ENCODE assay signal across 21 cellular contexts in the genomic region with DNA sequence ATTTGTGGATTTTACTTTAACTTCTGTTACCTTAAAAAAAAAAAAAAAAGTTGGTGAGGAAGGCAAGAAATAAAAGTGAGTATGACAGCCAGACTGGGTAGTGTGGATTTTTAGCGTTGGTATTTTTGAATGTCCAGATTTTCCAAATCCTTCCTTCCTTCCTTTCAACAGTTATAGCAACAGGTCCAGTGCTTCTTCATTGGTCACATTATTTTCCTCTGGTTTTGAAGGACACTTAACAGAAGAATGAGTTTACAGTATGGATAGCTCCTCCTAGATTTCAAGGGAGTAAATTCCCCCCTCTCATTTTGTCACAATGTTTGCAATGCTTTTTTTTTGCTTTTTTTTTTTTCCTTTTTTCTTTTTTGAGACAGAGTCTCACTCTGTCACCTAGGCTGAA. TPM values are rescaled to one million over a fixed set of nuclear protein-coding genes. Genes with fewer than 3 reads are reported as not detected.
DNase-seq lines count a peak whose midpoint lies in the region; ATAC-seq, FAIRE-seq and TF ChIP-seq lines count a peak whose summit lies in the region.
"Had no signal": no experiment of that assay in that cellular context is flagged by ENCODE, and none has a peak within 500 bp of the region (broad histone marks: within the 10 kb centered on the region; RNA-seq: fewer than 3 reads in every experiment).

No MANE protein-coding gene starts in this region.

- intact Hi-C loops in mammary epithelial cell (cut with micrococcal nuclease) (no loop called here), MCF 10A (cut with micrococcal nuclease) (no loop called here), GM12878 (cut with micrococcal nuclease; ENCODE audit: unreplicated experiment) (no loop called here), left lung (cut with DNase I) (no loop called here), thyroid gland (cut with DNase I) (no loop called here), heart left ventricle (cut with DNase I) (no loop called here)

- no peak overlapping the region for H3K4me3 Mint-ChIP-seq in MCF 10A (ENCODE audit: unreplicated experiment)
- H3K4me3 Mint-ChIP-seq: activated CD4-positive, alpha-beta memory T cell treated with anti-CD3 and anti-CD28 coated beads, Interleukin-2, amount 10 ng/mL, durations not matched to agents 7 days and 5 days; B cell; WTC11 had no signal

- no peak for FAIRE-seq in GM12878 (lab: Jason Lieb, UNC)
- FAIRE-seq: A204.1 had no signal

- H3K4me1 ChIP-seq in mammary epithelial cell (ENCODE audit: insufficient read depth, low read length) (peaks cover 40% of the 10 kb centered on the region), GM12878 (ENCODE audit: control insufficient read depth, insufficient read depth, low read length) (peaks cover 11% of the 10 kb centered on the region), left lung (peaks cover 27 to 39% of the 10 kb centered on the region in 2 donors), thyroid gland (peaks cover 53 to 60% of the 10 kb centered on the region in 2 donors), heart left ventricle (peaks cover 0 to 44% (median 24%) of the 10 kb centered on the region in 12 donors)

- POLR2A ChIA-PET in MCF 10A (lab: Yijun Ruan, JAX): interaction anchor here (0.6 to 19.2 kb wide), 5 partner anchors 11 to 867 kb away, joined by 3 to 486 read pairs (median 5); no protein-coding TSS in a partner anchor
- POLR2A ChIA-PET in GM12878 (lab: Charles Lee): interaction anchor here (0.7 to 11.3 kb wide), 2 partner anchors 12 to 73 kb away, joined by 3 to 170 read pairs; no protein-coding TSS in a partner anchor

- no peak for TF ChIP-seq CTCF in mammary epithelial cell (conservative IDR thresholded peaks at IDR 0.05 in 1 of 2, IDR thresholded peaks at IDR 0.05 in 1 of 2; ENCODE audit: extremely low read depth in 1 of 2, insufficient read depth in 1 of 2, low read depth in 1 of 2, low read length in 2 of 2)
- TF ChIP-seq CTCF in MCF 10A (IDR thresholded peaks at IDR 0.05; ENCODE audit: unreplicated experiment): no peak
- no peak for TF ChIP-seq CTCF in GM12878 (IDR thresholded peaks at IDR 0.05 in 2 of 3, conservative IDR thresholded peaks at IDR 0.05 in 1 of 3; ENCODE audit: control insufficient read depth in 2 of 3, extremely low read depth in 1 of 3, insufficient read depth in 1 of 3, low read depth in 3 of 3, low read length in 3 of 3)
- no peak for TF ChIP-seq CTCF in left lung (IDR thresholded peaks at IDR 0.05)
- TF ChIP-seq CTCF in thyroid gland (IDR thresholded peaks at IDR 0.05): no peak
- no peak for TF ChIP-seq CTCF in heart left ventricle (IDR thresholded peaks at IDR 0.05)

- H3K79me2 ChIP-seq in mammary epithelial cell (ENCODE audit: insufficient read depth, low read length) (peaks cover 100% of the 10 kb centered on the region), GM12878 (ENCODE audit: control insufficient read depth, insufficient read depth, low read length) (peaks cover 43% of the 10 kb centered on the region)

- no peaks in the 10 kb centered on the region for H4K20me1 ChIP-seq in mammary epithelial cell (ENCODE audit: insufficient read depth, low read length)
- H4K20me1 ChIP-seq in GM12878 (ENCODE audit: control insufficient read depth, insufficient read depth): no peaks in the 10 kb centered on the region

- ATAC-seq in GM12878: no peak
- ATAC-seq in left lung: peak; percentile 78
- ATAC-seq in heart left ventricle: no peak
- ATAC-seq: left colon, mucosa of descending colon, WTC11 had no signal

- no peak overlapping the region for H3K27ac Mint-ChIP-seq in MCF 10A (ENCODE audit: low read depth, unreplicated experiment)

- H2AFZ ChIP-seq in mammary epithelial cell (ENCODE audit: low read depth, low read length) (no peak overlapping the region), GM12878 (ENCODE audit: control insufficient read depth, low read depth, low read length) (no peak overlapping the region)

- H3K27me3 ChIP-seq in mammary epithelial cell (ENCODE audit: insufficient read depth, low read length) (no peaks in the 10 kb centered on the region), GM12878 (replicated peaks in 1 of 2; ENCODE audit: control insufficient read depth in 2 of 2, insufficient read depth in 2 of 2, low read length in 1 of 2) (no peaks in the 10 kb centered on the region), left lung (no peaks in the 10 kb centered on the region), thyroid gland (no peaks in the 10 kb centered on the region), heart left ventricle (no peaks in the 10 kb centered on the region)
- H3K27me3 ChIP-seq: neutrophil had no signal

- in situ Hi-C loops in mammary epithelial cell (cut with MboI; ENCODE audit: low sequenced_read_pairs in 2 of 2): no loop called here
- in situ Hi-C loops in GM12878 (cut with MboI): no loop called here

- H3K27me3 Mint-ChIP-seq in MCF 10A (ENCODE audit: insufficient read depth, unreplicated experiment): no peaks in the 10 kb centered on the region
- H3K27me3 Mint-ChIP-seq: activated CD4-positive, alpha-beta memory T cell treated with anti-CD3 and anti-CD28 coated beads, Interleukin-2, amount 10 ng/mL, durations not matched to agents 7 days and 5 days; B cell had no signal

- DNase-seq in mammary epithelial cell (no peak), MCF 10A (ENCODE audit: unreplicated experiment) (no peak), GM12878 (ENCODE audit: low read depth, low spot score) (no peak), left lung (no peak), thyroid gland (no peak), SKM-1 (lab: John Stamatoyannopoulos, UW; ENCODE audit: unreplicated experiment) (no peak), heart left ventricle (no peak), NCI-H526 treated with DMSO at 0.1 percent for 48 hours (lab: John Stamatoyannopoulos, UW) (no peak)
- DNase-seq: activated CD4-positive, alpha-beta memory T cell treated with anti-CD3 and anti-CD28 coated beads, Interleukin-2, amount 10 ng/mL, durations not matched to agents 7 days and 5 days; activated naive CD4-positive, alpha-beta T cell; amniotic stem cell; H7; left colon; mucosa of descending colon; NCI-H1436 treated with DMSO at 0.1 percent for 48 hours; NCI-H82; stimulated activated CD8-positive, alpha-beta memory T cell treated with anti-CD3 and anti-CD28 coated beads, Interleukin-4, amount 100 ng/mL, for 48 hours had no signal

- no peaks in the 10 kb centered on the region for H3K9me3 Mint-ChIP-seq in MCF 10A (ENCODE audit: unreplicated experiment)

- TF ChIP-seq RAD21 in GM12878 (IDR thresholded peaks at IDR 0.05; ENCODE audit: insufficient read depth, low read depth, low read length): no peak

- H3K9me3 ChIP-seq in mammary epithelial cell (replicated peaks; ENCODE audit: insufficient read depth, low read length) (no peaks in the 10 kb centered on the region), GM12878 (replicated peaks; ENCODE audit: control insufficient read depth, insufficient read depth, low read length) (no peaks in the 10 kb centered on the region; the same call in 2 of the 3 replicates), left lung (no peaks in the 10 kb centered on the region), thyroid gland (no peaks in the 10 kb centered on the region), heart left ventricle (no peaks in the 10 kb centered on the region)
- H3K9me3 ChIP-seq: mucosa of descending colon, neutrophil had no signal

- H3K4me3 ChIP-seq in mammary epithelial cell (replicated peaks in 1 of 3; ENCODE audit: insufficient read depth in 1 of 3, low read depth in 2 of 3, low read length in 3 of 3) (no peak overlapping the region), GM12878 (no peak overlapping the region), left lung (no peak overlapping the region), thyroid gland (replicated peaks in 1 of 3) (no peak overlapping the region), heart left ventricle (no peak overlapping the region)
- H3K4me3 ChIP-seq: mucosa of descending colon had no signal

- no peak for TF ChIP-seq EP300 in GM12878 (IDR thresholded peaks at IDR 0.05; ENCODE audit: borderline replicate concordance in 1 of 2, control insufficient read depth in 1 of 2, low read depth in 2 of 2, low read length in 2 of 2)

- TF ChIP-seq POLR2A in GM12878 (IDR thresholded peaks at IDR 0.05; ENCODE audit: low read depth, low read length): no peak
- no peak for TF ChIP-seq POLR2A in thyroid gland (IDR thresholded peaks at IDR 0.05)
- no peak for TF ChIP-seq POLR2A in heart left ventricle (IDR thresholded peaks at IDR 0.05)

- H3K4me2 ChIP-seq in mammary epithelial cell (ENCODE audit: insufficient read depth, low read depth, low read length) (peak overlapping the region; percentile 34), GM12878 (ENCODE audit: control insufficient read depth, insufficient read depth) (peak overlapping the region; percentile 36; the same call in 1 of the 2 replicates)

- 0% methylated on average over 1 of the region's 1 CpG for WGBS in mammary epithelial cell (ENCODE audit: low coverage, missing lambda C conversion rate)
- 91% methylated on average over 1 of the region's 1 CpG for WGBS in GM12878 (ENCODE audit: insufficient coverage, insufficient replicate concordance, low lambda C conversion rate, missing lambda C conversion rate)
- 22 to 25% methylated on average over 1 of the region's 1 CpG for WGBS in thyroid gland, 2 donors
- 44 to 63% (median 52%) methylated on average over 1 of the region's 1 CpG for WGBS in heart left ventricle, 4 donors

- H3K4me1 Mint-ChIP-seq in MCF 10A (ENCODE audit: insufficient read depth, unreplicated experiment): peaks cover 44% of the 10 kb centered on the region

- peaks cover 19% of the 10 kb centered on the region for H3K36me3 Mint-ChIP-seq in MCF 10A (ENCODE audit: insufficient read depth, unreplicated experiment)

- H3K27ac ChIP-seq in mammary epithelial cell (ENCODE audit: insufficient read depth, low read depth, low read length) (peak overlapping the region; percentile 24), GM12878 (ENCODE audit: control insufficient read depth, insufficient read depth) (no peak overlapping the region), left lung (peak overlapping the region; percentile 39 to 49), thyroid gland (peak overlapping the region; percentile 2 to 62 (median 19)), heart left ventricle (peak overlapping the region in 2 of 12 donors; percentile 10 to 48)
- H3K27ac ChIP-seq: neutrophil had no signal

- SMC1A ChIA-PET in GM12878 (lab: Charles Lee; ENCODE audit: uncharacterized antibody, unreplicated experiment): interaction anchor here (0.7 to 9.5 kb wide), 7 partner anchors 8 to 177 kb away, joined by 3 to 189 read pairs (median 3); no protein-coding TSS in a partner anchor

- no TSS peak for BruUV-seq in mammary epithelial cell (replicated peaks; lab: Mats Ljungman, UMichigan)
- no TSS peak for BruUV-seq in MCF 10A (replicated peaks; lab: Mats Ljungman, UMichigan)
- no TSS peak for BruUV-seq in GM12878 (replicated peaks; lab: Mats Ljungman, UMichigan)

- RAD21 ChIA-PET in GM12878 (lab: Charles Lee; ENCODE audit: unreplicated experiment): interaction anchor here (1.0 to 9.7 kb wide), 4 partner anchors 9 to 30 kb away, joined by 3 to 169 read pairs (median 4); no protein-coding TSS in a partner anchor

- no peaks in the 10 kb centered on the region for H3K36me3 ChIP-seq in mammary epithelial cell (ENCODE audit: insufficient read depth, low read length)
- no peaks in the 10 kb centered on the region for H3K36me3 ChIP-seq in GM12878 (ENCODE audit: control insufficient read depth in 2 of 2, insufficient read depth in 2 of 2, low read length in 1 of 2)
- no peaks in the 10 kb centered on the region for H3K36me3 ChIP-seq in left lung
- no peaks in the 10 kb centered on the region for H3K36me3 ChIP-seq in thyroid gland
- no peaks in the 10 kb centered on the region for H3K36me3 ChIP-seq in heart left ventricle
- H3K36me3 ChIP-seq: neutrophil had no signal

- H3K9ac ChIP-seq in mammary epithelial cell (ENCODE audit: insufficient read depth, low read length): peak overlapping the region; percentile 15
- H3K9ac ChIP-seq in GM12878 (ENCODE audit: control insufficient read depth, insufficient read depth, low read length): no peak overlapping the region

- CTCF ChIA-PET in mammary epithelial cell (lab: Charles Lee; ENCODE audit: low non-redundant PET) (no interaction called here), MCF 10A (lab: Yijun Ruan, JAX) (interaction anchor here (0.6 to 11.2 kb wide), 4 partner anchors 10 to 376 kb away, joined by 3 to 249 read pairs (median 4); partner anchors contain the start of gene PLA2G4F), GM12878 (lab: Yijun Ruan, JAX) (interaction anchor here (1.0 to 11.4 kb wide), 6 partner anchors 8 to 124 kb away, joined by 3 to 365 read pairs (median 4); no protein-coding TSS in a partner anchor)

- dilution Hi-C loops in mammary epithelial cell (cut with HindIII; ENCODE audit: low sequenced_read_pairs): no loop called here

RNA-seq across cellular contexts. Expression of gene MAPKBP1, which starts 6.4 kb away (rescaled TPM):
- total RNA-seq in mammary epithelial cell (100 to 1,000 TPM in 1 of 2 donors, 10 to 100 TPM in 1; 41.3 to 109 TPM), MCF 10A (2022) (33.2 and 35.0 TPM in 2 replicates), GM12878 (2014; rRNA removed) (8.5 and 13.5 TPM in 2 replicates), GM12878 (2014; rRNA removed; fragmentation: Illumina TruSeq; extraction: Trizol) (6.7 and 7.2 TPM in 2 replicates), GM12878 (2021) (15.7 and 19.0 TPM in 2 replicates), left lung (10 to 100 TPM; 22.8 to 25.4 TPM), thyroid gland (10 to 100 TPM; 25.4 to 40.5 (median 33.6) TPM), heart left ventricle (10 to 100 TPM; 12.0 to 20.5 (median 14.8) TPM)
- polyA plus RNA-seq in mammary epithelial cell (13.2 TPM), GM12878 (2011; rRNA removed) (3.6 and 6.5 TPM in 2 replicates), GM12878 (2014; fragmentation: Illumina TruSeq; extraction: Trizol) (6.8 and 7.5 TPM in 2 replicates), GM12878 (2014; fragmentation: Nextera tagmentation; extraction: Ambion mirVana) (under 1 TPM; 0.44 to 0.50 TPM), GM12878 (2014; rRNA removed) (10.4 and 12.2 TPM in 2 replicates), GM12878 (2016; fragmentation: Nextera tagmentation; extraction: Ambion mirVana) (1 to 10 TPM; 6.5 to 7.8 TPM), heart left ventricle (10 to 100 TPM in 1 of 2 donors, 1 to 10 TPM in 1; 6.3 to 17.0 TPM)
- polyA minus RNA-seq in mammary epithelial cell: 128 TPM
- 88.7 and 98.8 TPM in 2 replicates for total RNA-seq in GM12878 (2013; cell fraction: nucleolus; rRNA removed)
- polyA plus RNA-seq in GM12878 (2011; ENCODE audit: low read depth): 3.5 TPM
- 5.1 and 6.2 TPM in 2 replicates for polyA plus RNA-seq in GM12878 (2011; cell fraction: cytosol; rRNA removed)
- polyA plus RNA-seq in GM12878 (2011; cell fraction: nucleus; rRNA removed): 38.1 and 56.5 TPM in 2 replicates
- polyA plus RNA-seq in GM12878 (2012): 6.4 and 8.7 TPM in 2 replicates
- polyA minus RNA-seq in GM12878 (2011; rRNA and poly(A)+ RNA removed): 20.2 and 27.6 TPM in 2 replicates
- polyA minus RNA-seq in GM12878 (2011; cell fraction: cytosol; rRNA and poly(A)+ RNA removed): 4.4 and 4.9 TPM in 2 replicates
- polyA minus RNA-seq in GM12878 (2011; cell fraction: nucleus; rRNA and poly(A)+ RNA removed): 29.6 and 53.2 TPM in 2 replicates

RNA-seq across cellular contexts. Expression of gene JMJD7, which starts 47.2 kb away (rescaled TPM):
- total RNA-seq in mammary epithelial cell: 10 to 100 TPM in 1 of 2 donors, 1 to 10 TPM in 1; 5.8 to 22.3 TPM
- polyA plus RNA-seq in mammary epithelial cell: 21.5 TPM
- 6.9 TPM for polyA minus RNA-seq in mammary epithelial cell
- total RNA-seq in MCF 10A (2022): 9.2 and 13.3 TPM in 2 replicates
- 18.7 and 20.7 TPM in 2 replicates for total RNA-seq in GM12878 (2013; cell fraction: nucleolus; rRNA removed)
- 7.5 and 8.5 TPM in 2 replicates for total RNA-seq in GM12878 (2014; rRNA removed)
- 4.4 and 4.7 TPM in 2 replicates for total RNA-seq in GM12878 (2014; rRNA removed; fragmentation: Illumina TruSeq; extraction: Trizol)
- total RNA-seq in GM12878 (2021): 10.3 and 12.2 TPM in 2 replicates
- 9.5 TPM for polyA plus RNA-seq in GM12878 (2011; ENCODE audit: low read depth)
- polyA plus RNA-seq in GM12878 (2011; rRNA removed): 3.7 and 6.8 TPM in 2 replicates
- 8.1 and 12.4 TPM in 2 replicates for polyA plus RNA-seq in GM12878 (2011; cell fraction: cytosol; rRNA removed)
- polyA plus RNA-seq in GM12878 (2011; cell fraction: nucleus; rRNA removed): 17.3 and 21.3 TPM in 2 replicates
- polyA plus RNA-seq in GM12878 (2012): 4.0 and 6.1 TPM in 2 replicates
- polyA plus RNA-seq in GM12878 (2014; fragmentation: Illumina TruSeq; extraction: Trizol): 0.86 and 5.3 TPM in 2 replicates
- 1 to 10 TPM in 1 of 2 experiments, under 1 TPM in 1; 0.79 to 2.2 TPM for polyA plus RNA-seq in GM12878 (2014; fragmentation: Nextera tagmentation; extraction: Ambion mirVana)
- 8.9 and 9.9 TPM in 2 replicates for polyA plus RNA-seq in GM12878 (2014; rRNA removed)
- 10 to 100 TPM in 1 of 2 experiments, 1 to 10 TPM in 1; 6.3 to 10.4 TPM for polyA plus RNA-seq in GM12878 (2016; fragmentation: Nextera tagmentation; extraction: Ambion mirVana)
- 3.2 and 4.0 TPM in 2 replicates for polyA minus RNA-seq in GM12878 (2011; rRNA and poly(A)+ RNA removed)
- 1.5 and 2.5 TPM in 2 replicates for polyA minus RNA-seq in GM12878 (2011; cell fraction: cytosol; rRNA and poly(A)+ RNA removed)
- polyA minus RNA-seq in GM12878 (2011; cell fraction: nucleus; rRNA and poly(A)+ RNA removed): 1.6 and 3.9 TPM in 2 replicates
- total RNA-seq in left lung: 10 to 100 TPM; 19.5 to 26.4 TPM
- total RNA-seq in thyroid gland: 10 to 100 TPM; 18.8 to 36.6 (median 28.3) TPM
- total RNA-seq in heart left ventricle: 10 to 100 TPM in 6 of 9 donors, 1 to 10 TPM in 3; 5.4 to 17.9 (median 11.8) TPM
- 10 to 100 TPM in 1 of 2 donors, 1 to 10 TPM in 1; 7.3 to 20.6 TPM for polyA plus RNA-seq in heart left ventricle

RNA-seq across cellular contexts. Expression of gene PLA2G4B, which starts 57.9 kb away (rescaled TPM):
- 10 to 100 TPM in 1 of 2 donors, 1 to 10 TPM in 1; 1.5 to 11.2 TPM for total RNA-seq in mammary epithelial cell
- 3.8 TPM for polyA plus RNA-seq in mammary epithelial cell
- polyA minus RNA-seq in mammary epithelial cell: 2.0 TPM
- total RNA-seq in MCF 10A (2022): 3.8 and 5.0 TPM in 2 replicates
- 5.0 and 9.9 TPM in 2 replicates for total RNA-seq in GM12878 (2013; cell fraction: nucleolus; rRNA removed)
- total RNA-seq in GM12878 (2014; rRNA removed): 2.6 and 3.1 TPM in 2 replicates
- 0.67 and 0.78 TPM in 2 replicates for total RNA-seq in GM12878 (2014; rRNA removed; fragmentation: Illumina TruSeq; extraction: Trizol)
- 3.1 and 6.6 TPM in 2 replicates for total RNA-seq in GM12878 (2021)
- polyA plus RNA-seq in GM12878 (2011; ENCODE audit: low read depth): 3.3 TPM
- polyA plus RNA-seq in GM12878 (2011; rRNA removed): 2.7 and 3.2 TPM in 2 replicates
- polyA plus RNA-seq in GM12878 (2011; cell fraction: cytosol; rRNA removed): 2.9 and 6.4 TPM in 2 replicates
- polyA plus RNA-seq in GM12878 (2011; cell fraction: nucleus; rRNA removed): 27.2 and 31.9 TPM in 2 replicates
- polyA plus RNA-seq in GM12878 (2012): 2.4 and 3.6 TPM in 2 replicates
- 0.43 and 2.4 TPM in 2 replicates for polyA plus RNA-seq in GM12878 (2014; fragmentation: Illumina TruSeq; extraction: Trizol)
- under 1 TPM; 0.22 to 0.93 TPM for polyA plus RNA-seq in GM12878 (2014; fragmentation: Nextera tagmentation; extraction: Ambion mirVana)
- polyA plus RNA-seq in GM12878 (2014; rRNA removed): 3.8 and 6.9 TPM in 2 replicates
- 1 to 10 TPM; 4.4 to 6.3 TPM for polyA plus RNA-seq in GM12878 (2016; fragmentation: Nextera tagmentation; extraction: Ambion mirVana)
- polyA minus RNA-seq in GM12878 (2011; rRNA and poly(A)+ RNA removed): 0.22 and 0.72 TPM in 2 replicates
- not detected in 2 replicates for polyA minus RNA-seq in GM12878 (2011; cell fraction: cytosol; rRNA and poly(A)+ RNA removed)
- 1.9 and 3.4 TPM in 2 replicates for polyA minus RNA-seq in GM12878 (2011; cell fraction: nucleus; rRNA and poly(A)+ RNA removed)
- total RNA-seq in left lung: 1 to 10 TPM; 9.2 to 9.3 TPM
- total RNA-seq in thyroid gland: 10 to 100 TPM in 1 of 4 donors, 1 to 10 TPM in 3; 6.2 to 13.0 (median 8.6) TPM
- total RNA-seq in heart left ventricle: 1 to 10 TPM in 7 of 9 donors, under 1 TPM in 2; 0.38 to 6.0 (median 2.8) TPM
- 1 to 10 TPM; 1.4 to 4.1 TPM for polyA plus RNA-seq in heart left ventricle
